7 cellular contexts compared by ENCODE assay signal in genomic region chr16:49281843-49282642, GRCh38. TPM values are rescaled to one million over a fixed set of nuclear protein-coding genes. Genes with fewer than 3 reads are reported as not detected.
DNase-seq lines count a peak whose midpoint lies in the region; ATAC-seq and TF ChIP-seq lines count a peak whose summit lies in the region.

No MANE protein-coding gene starts in this region.

- H3K4me1 ChIP-seq in upper lobe of right lung: peaks cover 6% of the 10 kb centered on the region

- DNase-seq in NCI-H2081 treated with DMSO at 0.1 percent for 48 hours (lab: John Stamatoyannopoulos, UW) (peak; percentile 16), glutamatergic neuron (peak; percentile 98), omental fat pad (ENCODE audit: low spot score) (no peak), upper lobe of right lung (peak; percentile 94)

- no peaks in the 10 kb centered on the region for H3K9me3 Mint-ChIP-seq in activated T-helper 17 cell treated with anti-CD3 and anti-CD28 coated beads, Interleukin-2, amount 50 U/mL, for 72 hours
- peaks cover 15% of the 10 kb centered on the region for H3K9me3 Mint-ChIP-seq in glutamatergic neuron (ENCODE audit: unreplicated experiment)

- peak; percentile 82 for TF ChIP-seq CTCF in glutamatergic neuron (IDR thresholded peaks at IDR 0.05; ENCODE audit: partially characterized antibody, unreplicated experiment)
- no peak for TF ChIP-seq CTCF in omental fat pad (IDR thresholded peaks at IDR 0.05)
- TF ChIP-seq CTCF in upper lobe of right lung (IDR thresholded peaks at IDR 0.05): no peak

- H3K4me3 Mint-ChIP-seq in activated T-helper 17 cell treated with anti-CD3 and anti-CD28 coated beads, Interleukin-2, amount 50 U/mL, for 72 hours: peak overlapping the region; percentile 59
- peak overlapping the region; percentile 88 for H3K4me3 Mint-ChIP-seq in glutamatergic neuron (ENCODE audit: unreplicated experiment)

- peaks cover 5% of the 10 kb centered on the region for H3K4me1 Mint-ChIP-seq in activated T-helper 17 cell treated with anti-CD3 and anti-CD28 coated beads, Interleukin-2, amount 50 U/mL, for 72 hours
- H3K4me1 Mint-ChIP-seq in glutamatergic neuron (ENCODE audit: low read depth, unreplicated experiment): peaks cover 14% of the 10 kb centered on the region

- intact Hi-C loops in upper lobe of right lung (cut with DNase I): no loop called here

- H3K27ac Mint-ChIP-seq in activated T-helper 17 cell treated with anti-CD3 and anti-CD28 coated beads, Interleukin-2, amount 50 U/mL, for 72 hours: no peak overlapping the region
- H3K27ac Mint-ChIP-seq in glutamatergic neuron (ENCODE audit: unreplicated experiment): no peak overlapping the region

- no peaks in the 10 kb centered on the region for H3K9me3 ChIP-seq in upper lobe of right lung

- H3K36me3 Mint-ChIP-seq in activated T-helper 17 cell treated with anti-CD3 and anti-CD28 coated beads, Interleukin-2, amount 50 U/mL, for 72 hours (ENCODE audit: low read depth): peaks cover 5% of the 10 kb centered on the region
- no peaks in the 10 kb centered on the region for H3K36me3 Mint-ChIP-seq in glutamatergic neuron (ENCODE audit: unreplicated experiment)

- H3K27me3 ChIP-seq in upper lobe of right lung: peaks cover 92% of the 10 kb centered on the region

- H3K27me3 Mint-ChIP-seq in activated T-helper 17 cell treated with anti-CD3 and anti-CD28 coated beads, Interleukin-2, amount 50 U/mL, for 72 hours: peaks cover 49% of the 10 kb centered on the region
- peaks cover 29% of the 10 kb centered on the region for H3K27me3 Mint-ChIP-seq in glutamatergic neuron (ENCODE audit: unreplicated experiment)

- ATAC-seq in GM18519 (IDR thresholded peaks at IDR 0.05; ENCODE audit: low FRiP score, unreplicated experiment) (peak; percentile 75), HG02840 (IDR thresholded peaks at IDR 0.05; ENCODE audit: low FRiP score, unreplicated experiment) (peak; percentile 56), omental fat pad (ENCODE audit: low FRiP score) (peak; percentile 50), upper lobe of right lung (peak; percentile 98)
- ATAC-seq in activated T-helper 17 cell treated with anti-CD3 and anti-CD28 coated beads, Interleukin-2, amount 50 U/mL, for 72 hours (replicated peaks): peak; percentile 76

- peak overlapping the region; percentile 40 for H3K4me3 ChIP-seq in upper lobe of right lung

- H3K27ac ChIP-seq in upper lobe of right lung: no peak overlapping the region

- no peaks in the 10 kb centered on the region for H3K36me3 ChIP-seq in upper lobe of right lung

RNA-seq across cellular contexts. Expression of gene CBLN1, which starts 0.4 kb away (rescaled TPM):
- total RNA-seq in activated T-helper 17 cell treated with anti-CD3 and anti-CD28 coated beads, Interleukin-2, amount 50 U/mL, for 72 hours: not detected
- total RNA-seq in glutamatergic neuron (ENCODE audit: unreplicated experiment) (21.7 TPM), omental fat pad (1 to 10 TPM in 1 of 4 donors, under 1 TPM in 1, not detected in 2; 0.19 to 4.9 TPM), upper lobe of right lung (0.29 TPM)
